In genomic region chr7:32495298-32496051, GRCh38 we compare ENCODE assay signal across 1 cellular context.
TF ChIP-seq lines count a peak whose summit lies in the region.

AVL9 (plus strand) TSS chr7:32495489; CDS start chr7:32495710, 221 bp downstream.

TF ChIP-seq in HCT116, 20 proteins besides CTCF, POLR2A, EP300 and RAD21 (continued from another document):
- no peak for TF ChIP-seq REST (IDR thresholded peaks at IDR 0.05; ENCODE audit: low read depth)
